Comparison of ENCODE assay signal across 9 cellular contexts in genomic region chr2:144240656-144241339, GRCh38.
DNase-seq lines count a peak whose midpoint lies in the region; ATAC-seq, FAIRE-seq and TF ChIP-seq lines count a peak whose summit lies in the region.
"Had no signal": no experiment of that assay in that cellular context is flagged by ENCODE, and none has a peak within 500 bp of the region (broad histone marks: within the 10 kb centered on the region; RNA-seq: fewer than 3 reads in every experiment).

No MANE protein-coding gene starts in this region.

- H3K4me1 ChIP-seq in osteoblast (ENCODE audit: insufficient read depth, low read length) = no peaks in the 10 kb centered on the region
- no peaks in the 10 kb centered on the region for H3K4me1 ChIP-seq in prostate gland (replicated peaks)
- H3K4me1 ChIP-seq in kidney (ENCODE audit: control insufficient read depth in 1 of 2, insufficient read depth in 1 of 2, low read depth in 1 of 2, low read length in 2 of 2) = peaks cover 6 to 9% of the 10 kb centered on the region in 2 donors
- peaks cover 12% of the 10 kb centered on the region for H3K4me1 ChIP-seq in body of pancreas

- H3K27ac ChIP-seq in SU-DHL-6 (ENCODE audit: low read depth, low read length) (peak overlapping the region; percentile 98), osteoblast (ENCODE audit: low read depth, low read length) (no peak overlapping the region), prostate gland (no peak overlapping the region), kidney (ENCODE audit: low read depth in 2 of 2, low read length in 2 of 2) (no peak overlapping the region), body of pancreas (no peak overlapping the region)

- intact Hi-C loops in prostate gland (cut with DNase I) (no loop called here), kidney (cut with DNase I) (no loop called here), body of pancreas (cut with DNase I) (no loop called here)

- peaks cover 10% of the 10 kb centered on the region for H3K36me3 Mint-ChIP-seq in stimulated activated naive CD8-positive, alpha-beta T cell treated with anti-CD3 and anti-CD28 coated beads, Interleukin-15, Interleukin-2, amounts not matched to agents 100 ng/mL and 50 ng/mL, for 24 hours (ENCODE audit: low read depth)

- WGBS in prostate gland = 43% methylated on average over 3 of the region's 3 CpGs
- WGBS in body of pancreas, 2 donors = 46 to 55% methylated on average over 3 of the region's 3 CpGs

- H3K4me3 ChIP-seq in SU-DHL-6 (ENCODE audit: insufficient read depth, low read length, poor library complexity, severe bottlenecking) (peak overlapping the region; percentile 38), osteoblast (ENCODE audit: insufficient read depth, low read length) (no peak overlapping the region), prostate gland (no peak overlapping the region), kidney (ENCODE audit: low read length in 2 of 2) (no peak overlapping the region), body of pancreas (no peak overlapping the region)

- no peaks in the 10 kb centered on the region for H3K27me3 ChIP-seq in SU-DHL-6 (ENCODE audit: low read length)
- no peaks in the 10 kb centered on the region for H3K27me3 ChIP-seq in osteoblast (ENCODE audit: insufficient read depth, low read length)
- H3K27me3 ChIP-seq in prostate gland (replicated peaks; ENCODE audit: insufficient read depth) = no peaks in the 10 kb centered on the region
- H3K27me3 ChIP-seq in body of pancreas = no peaks in the 10 kb centered on the region

- no peaks in the 10 kb centered on the region for H3K9me3 Mint-ChIP-seq in stimulated activated naive CD8-positive, alpha-beta T cell treated with anti-CD3 and anti-CD28 coated beads, Interleukin-15, Interleukin-2, amounts not matched to agents 100 ng/mL and 50 ng/mL, for 24 hours

- no peaks in the 10 kb centered on the region for H3K36me3 ChIP-seq in SU-DHL-6 (ENCODE audit: low read length)
- no peaks in the 10 kb centered on the region for H3K36me3 ChIP-seq in osteoblast (ENCODE audit: insufficient read depth, low read length)
- H3K36me3 ChIP-seq in prostate gland = no peaks in the 10 kb centered on the region
- no peaks in the 10 kb centered on the region for H3K36me3 ChIP-seq in kidney (ENCODE audit: control insufficient read depth in 1 of 2, insufficient read depth in 2 of 2, low read length in 2 of 2)
- H3K36me3 ChIP-seq in body of pancreas (replicated peaks in 1 of 2; ENCODE audit: insufficient read depth in 1 of 2, low read depth in 2 of 2) = no peaks in the 10 kb centered on the region

- H3K27ac Mint-ChIP-seq in stimulated activated naive CD8-positive, alpha-beta T cell treated with anti-CD3 and anti-CD28 coated beads, Interleukin-15, Interleukin-2, amounts not matched to agents 100 ng/mL and 50 ng/mL, for 24 hours = peak overlapping the region; percentile 69

- H3K9me3 ChIP-seq in SU-DHL-6 (ENCODE audit: insufficient read depth, low read length) (no peaks in the 10 kb centered on the region), osteoblast (ENCODE audit: low read depth, low read length) (no peaks in the 10 kb centered on the region), prostate gland (no peaks in the 10 kb centered on the region), kidney (ENCODE audit: control insufficient read depth in 1 of 2, low read length in 2 of 2) (no peaks in the 10 kb centered on the region), body of pancreas (no peaks in the 10 kb centered on the region)

- no peak overlapping the region for H2AFZ ChIP-seq in SU-DHL-6 (ENCODE audit: low read depth, low read length, severe bottlenecking)
- H2AFZ ChIP-seq in osteoblast (ENCODE audit: low read length) = no peak overlapping the region

- H3K79me2 ChIP-seq in SU-DHL-6 (ENCODE audit: insufficient read depth, low read length) (peaks cover 34% of the 10 kb centered on the region), osteoblast (ENCODE audit: insufficient read depth, low read length) (peaks cover 2% of the 10 kb centered on the region)

- H3K9ac ChIP-seq in SU-DHL-6 (ENCODE audit: low read length) (peak overlapping the region; percentile 57), kidney (ENCODE audit: low read length in 2 of 2) (no peak overlapping the region)

- DNase-seq in stimulated activated naive CD8-positive, alpha-beta T cell treated with anti-CD3 and anti-CD28 coated beads, Interleukin-15, Interleukin-2, amounts not matched to agents 100 U/mL and 50 U/mL, for 24 hours = no peak
- no peak for DNase-seq in osteoblast (ENCODE audit: insufficient read length, low spot score, missing footprints)
- no peak for DNase-seq in prostate gland (ENCODE audit: low spot score)
- DNase-seq in kidney = no peak
- no peak for DNase-seq in body of pancreas

- no peaks in the 10 kb centered on the region for H3K9me2 ChIP-seq in SU-DHL-6 (replicated peaks; ENCODE audit: insufficient read depth, low read length)

- H3F3A ChIP-seq in SU-DHL-6 (ENCODE audit: insufficient read depth) = peaks cover 68% of the 10 kb centered on the region

- H3K4me2 ChIP-seq in SU-DHL-6 (ENCODE audit: low read depth, low read length, poor library complexity, severe bottlenecking) (peak overlapping the region; percentile 93), osteoblast (ENCODE audit: insufficient read depth, low read length) (no peak overlapping the region)

- no peak for FAIRE-seq in kidney (lab: Jason Lieb, UNC)

- no peaks in the 10 kb centered on the region for H3K27me3 Mint-ChIP-seq in stimulated activated naive CD8-positive, alpha-beta T cell treated with anti-CD3 and anti-CD28 coated beads, Interleukin-15, Interleukin-2, amounts not matched to agents 100 ng/mL and 50 ng/mL, for 24 hours

- no peak for TF ChIP-seq CTCF in SU-DHL-6 (IDR thresholded peaks at IDR 0.05; ENCODE audit: insufficient read depth, low read length, poor library complexity, severe bottlenecking)
- no peak for TF ChIP-seq CTCF in osteoblast (IDR thresholded peaks at IDR 0.05; ENCODE audit: extremely low read depth, low read depth, low read length)
- no peak for TF ChIP-seq CTCF in prostate gland (IDR thresholded peaks at IDR 0.05)
- no peak for TF ChIP-seq CTCF in kidney (IDR thresholded peaks at IDR 0.05; ENCODE audit: borderline replicate concordance, extremely low read depth, insufficient read depth)
- no peak for TF ChIP-seq CTCF in body of pancreas (IDR thresholded peaks at IDR 0.05)

- H4K20me1 ChIP-seq in SU-DHL-6 (ENCODE audit: low read depth, low read length) (no peaks in the 10 kb centered on the region), osteoblast (ENCODE audit: insufficient read depth, low read length) (no peaks in the 10 kb centered on the region)

- peak overlapping the region; percentile 17 for H3K4me3 Mint-ChIP-seq in stimulated activated naive CD8-positive, alpha-beta T cell treated with anti-CD3 and anti-CD28 coated beads, Interleukin-15, Interleukin-2, amounts not matched to agents 100 ng/mL and 50 ng/mL, for 24 hours
- H3K4me3 Mint-ChIP-seq: neural crest cell had no signal

- no peak for ATAC-seq in stimulated activated naive CD8-positive, alpha-beta T cell treated with anti-CD3 and anti-CD28 coated beads, Interleukin-15, Interleukin-2, amounts not matched to agents 100 U/mL and 50 U/mL, for 24 hours
- ATAC-seq in HG02970 (IDR thresholded peaks at IDR 0.05; ENCODE audit: low FRiP score, unreplicated experiment) = peak; percentile 70
- ATAC-seq in body of pancreas = no peak

- TF ChIP-seq POLR2A in prostate gland (IDR thresholded peaks at IDR 0.05) = no peak
- TF ChIP-seq POLR2A in body of pancreas (IDR thresholded peaks at IDR 0.05) = no peak

- peaks cover 71% of the 10 kb centered on the region for H3K4me1 Mint-ChIP-seq in stimulated activated naive CD8-positive, alpha-beta T cell treated with anti-CD3 and anti-CD28 coated beads, Interleukin-15, Interleukin-2, amounts not matched to agents 100 ng/mL and 50 ng/mL, for 24 hours (ENCODE audit: low read depth)
